ENCODE assay signal across 12 cellular contexts in the genomic region with DNA sequence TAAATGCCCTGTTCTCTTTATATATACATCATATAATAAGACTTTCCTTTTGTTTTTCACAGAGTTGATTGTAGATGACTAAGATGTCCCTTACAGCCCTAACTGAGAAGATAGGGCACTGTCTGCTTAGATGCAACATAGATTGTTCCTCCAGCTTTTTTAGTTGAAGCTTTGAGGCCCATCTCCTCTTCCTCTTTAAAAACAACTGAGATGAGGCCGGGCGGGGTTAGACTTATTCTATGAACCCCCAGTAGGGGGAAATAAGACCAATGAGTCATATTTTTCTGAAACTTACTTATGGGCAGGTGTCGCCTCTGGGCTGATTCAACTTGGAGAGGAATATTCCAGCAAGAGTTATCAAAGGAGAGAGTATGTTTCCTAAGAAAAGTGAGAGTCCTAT.
DNase-seq lines count a peak whose midpoint lies in the region; ATAC-seq, FAIRE-seq and TF ChIP-seq lines count a peak whose summit lies in the region.
"Had no signal": no experiment of that assay in that cellular context is flagged by ENCODE, and none has a peak within 500 bp of the region (broad histone marks: within the 10 kb centered on the region; RNA-seq: fewer than 3 reads in every experiment).

No MANE protein-coding gene starts in this region.

- no peaks in the 10 kb centered on the region for H4K20me1 ChIP-seq in DOHH2 (ENCODE audit: control insufficient read depth, insufficient read depth, low read depth, low read length)

- H3K4me1 ChIP-seq in DOHH2 (ENCODE audit: control insufficient read depth, low read length), result peaks cover 36% of the 10 kb centered on the region
- H3K4me1 ChIP-seq: upper lobe of right lung had no signal

- H3K79me2 ChIP-seq in DOHH2 (ENCODE audit: control insufficient read depth, low read length), result no peaks in the 10 kb centered on the region

- H3K9me3 Mint-ChIP-seq in activated T-helper 2 cell treated with anti-CD3 and anti-CD28 coated beads, Interferon-gamma antibody, Interleukin-2, Interleukin-4, amounts not matched to agents 10 μg/mL and 5 μg/mL and 100 μg/mL, durations not matched to agents 14 hours and 24 hours and 36 hours, result peaks cover under 1% of the 10 kb centered on the region
- H3K9me3 Mint-ChIP-seq: activated naive CD4-positive, alpha-beta T cell treated with anti-CD3 and anti-CD28 coated beads, Interleukin-2, amount 50 U/mL, for 72 hours had no signal

- H3K27ac ChIP-seq in DOHH2 (ENCODE audit: low read depth, low read length) (no peak overlapping the region), HL-60 (replicated peaks) (no peak overlapping the region)
- H3K27ac ChIP-seq: upper lobe of right lung had no signal

- peaks cover 51% of the 10 kb centered on the region for H3K4me1 Mint-ChIP-seq in activated T-helper 2 cell treated with anti-CD3 and anti-CD28 coated beads, Interferon-gamma antibody, Interleukin-2, Interleukin-4, amounts not matched to agents 10 μg/mL and 5 μg/mL and 100 μg/mL, durations not matched to agents 14 hours and 24 hours and 36 hours (ENCODE audit: low read depth)

- peak overlapping the region; percentile 75 for H3K27ac Mint-ChIP-seq in activated T-helper 2 cell treated with anti-CD3 and anti-CD28 coated beads, Interferon-gamma antibody, Interleukin-2, Interleukin-4, amounts not matched to agents 10 μg/mL and 5 μg/mL and 100 μg/mL, durations not matched to agents 14 hours and 24 hours and 36 hours
- H3K27ac Mint-ChIP-seq: nephron progenitor cell had no signal

- no peak overlapping the region for H3K4me3 Mint-ChIP-seq in activated T-helper 2 cell treated with anti-CD3 and anti-CD28 coated beads, Interferon-gamma antibody, Interleukin-2, Interleukin-4, amounts not matched to agents 10 μg/mL and 5 μg/mL and 100 μg/mL, durations not matched to agents 14 hours and 24 hours and 36 hours (ENCODE audit: low read depth)
- H3K4me3 Mint-ChIP-seq: nephron progenitor cell had no signal

- no peak overlapping the region for H3K4me2 ChIP-seq in DOHH2 (ENCODE audit: low read length)

- no peaks in the 10 kb centered on the region for H3K9me2 ChIP-seq in DOHH2 (replicated peaks; ENCODE audit: control insufficient read depth, low read length)

- DNase-seq in HL-60 (ENCODE audit: low read depth in 1 of 2, low spot score in 1 of 2) (peak; percentile 12 to 19), GM19239 (ENCODE audit: insufficient read length, low spot score) (no peak), ACHN (no peak), foreskin melanocyte (no peak)
- peak; percentile 25 for DNase-seq in activated T-helper 2 cell treated with anti-CD3 and anti-CD28 coated beads, Interferon-gamma antibody, Interleukin-2, Interleukin-4, amounts not matched to agents 10 μg/mL and 5 μg/mL and 100 μg/mL, durations not matched to agents 14 hours and 24 hours and 36 hours (ENCODE audit: low spot score)
- DNase-seq: nephron progenitor cell, SW 1271, upper lobe of right lung had no signal

- no peaks in the 10 kb centered on the region for H3K36me3 ChIP-seq in DOHH2 (ENCODE audit: control insufficient read depth, low read length)
- H3K36me3 ChIP-seq: upper lobe of right lung had no signal

- H3K9me3 ChIP-seq in DOHH2 (ENCODE audit: control insufficient read depth, insufficient read depth, low read length), result no peaks in the 10 kb centered on the region
- H3K9me3 ChIP-seq: upper lobe of right lung had no signal

- H3K27me3 Mint-ChIP-seq in activated T-helper 2 cell treated with anti-CD3 and anti-CD28 coated beads, Interferon-gamma antibody, Interleukin-2, Interleukin-4, amounts not matched to agents 10 μg/mL and 5 μg/mL and 100 μg/mL, durations not matched to agents 14 hours and 24 hours and 36 hours (ENCODE audit: low read depth), result no peaks in the 10 kb centered on the region

- no peak for FAIRE-seq in GM19239 (lab: Jason Lieb, UNC)

- H3K36me3 Mint-ChIP-seq in activated T-helper 2 cell treated with anti-CD3 and anti-CD28 coated beads, Interferon-gamma antibody, Interleukin-2, Interleukin-4, amounts not matched to agents 10 μg/mL and 5 μg/mL and 100 μg/mL, durations not matched to agents 14 hours and 24 hours and 36 hours (ENCODE audit: low read depth), result peaks cover 2% of the 10 kb centered on the region
- H3K36me3 Mint-ChIP-seq: activated naive CD4-positive, alpha-beta T cell treated with anti-CD3 and anti-CD28 coated beads, Interleukin-2, amount 50 U/mL, for 72 hours had no signal

- H3K27me3 ChIP-seq in DOHH2 (ENCODE audit: control insufficient read depth, low read length) (no peaks in the 10 kb centered on the region), HL-60 (ENCODE audit: insufficient read depth, poor library complexity, severe bottlenecking) (peaks cover 2% of the 10 kb centered on the region)
- H3K27me3 ChIP-seq: upper lobe of right lung had no signal

- TF ChIP-seq CTCF in DOHH2 (IDR thresholded peaks at IDR 0.05; ENCODE audit: low read depth, low read length, poor library complexity, severe bottlenecking), result peak; percentile 19
- no peak for TF ChIP-seq CTCF in HL-60 (IDR thresholded peaks at IDR 0.05; ENCODE audit: insufficient read depth, low read length)

- intact Hi-C loops in activated T-helper 2 cell treated with anti-CD3 and anti-CD28 coated beads, Interferon-gamma antibody, Interleukin-2, Interleukin-4, amounts not matched to agents 10 μg/mL and 5 μg/mL and 100 μg/mL, durations not matched to agents 14 hours and 24 hours and 36 hours (cut with micrococcal nuclease), result loop anchor here (2.0 to 5.0 kb wide), 4 partner anchors 78 to 534 kb away; a partner anchor contains a TSS

- H3F3A ChIP-seq in DOHH2 (ENCODE audit: control insufficient read depth, insufficient read depth), result no peaks in the 10 kb centered on the region

- in situ Hi-C loops in ACHN (cut with HindIII; ENCODE audit: low pct_ligation_motif_present, low pct_unique_long_range_greater_than_20kb, low sequenced_read_pairs), result no loop called here

- H3K4me3 ChIP-seq in DOHH2 (ENCODE audit: low read length) (no peak overlapping the region), HL-60 (replicated peaks; ENCODE audit: insufficient read depth, low read length) (no peak overlapping the region)
- H3K4me3 ChIP-seq: upper lobe of right lung had no signal

- ATAC-seq in GM19468 (IDR thresholded peaks at IDR 0.05; ENCODE audit: extremely low read depth, unreplicated experiment) (peak; percentile 47), HG03097 (IDR thresholded peaks at IDR 0.05; ENCODE audit: low FRiP score, unreplicated experiment) (no peak)
- ATAC-seq: upper lobe of right lung had no signal

Comparison
In these comparisons a context has a peak if more than half of its experiments do, and no peak if none do; other contexts are left out.
1. DNase-seq: peak in HL-60 (2 of 2) and activated T-helper 2 cell treated with anti-CD3 and anti-CD28 coated beads, Interferon-gamma antibody, Interleukin-2, Interleukin-4, amounts not matched to agents 10 μg/mL and 5 μg/mL and 100 μg/mL, durations not matched to agents 14 hours and 24 hours and 36 hours (single experiment); none in GM19239 (single experiment), ACHN (single experiment) and foreskin melanocyte (single experiment).